ENCODE assay signal across 24 cellular contexts in genomic region chr2:166944909-166945308, GRCh38. TPM values are rescaled to one million over a fixed set of nuclear protein-coding genes. Genes with fewer than 3 reads are reported as not detected.
"Had no signal": no experiment of that assay in that cellular context is flagged by ENCODE, and none has a peak within 500 bp of the region (broad histone marks: within the 10 kb centered on the region; RNA-seq: fewer than 3 reads in every experiment).

No MANE protein-coding gene starts in this region.

- H3K9ac ChIP-seq: parathyroid adenoma had no signal

- H3K4me3 Mint-ChIP-seq: effector memory CD8-positive, alpha-beta T cell; memory B cell; mesothelial cell of epicardium; naive B cell; natural killer cell treated with Interleukin-12 subunit alpha and Interleukin-12 subunit beta and Interleukin-15 and Interleukin-18, amount 100 ng/mL, for 72 hours; neural crest cell; stimulated activated memory B cell treated with anti-CD40 and anti-IgM and Interleukin-4, amounts not matched to agents 10 μg/mL and 1 μg/mL and 100 μg/mL, for 72 hours; type B pancreatic cell had no signal

- H2AFZ ChIP-seq: parathyroid adenoma had no signal

- H3K36me3 Mint-ChIP-seq: memory B cell; mesothelial cell of epicardium; naive B cell; stimulated activated memory B cell treated with anti-CD40 and anti-IgM and Interleukin-4, amounts not matched to agents 10 μg/mL and 1 μg/mL and 100 μg/mL, for 72 hours; type B pancreatic cell had no signal

- H3K4me1 ChIP-seq: parathyroid adenoma, prostate gland, right atrium auricular region, sigmoid colon, testis had no signal

- H3K27me3 Mint-ChIP-seq: effector memory CD8-positive, alpha-beta T cell; memory B cell; naive B cell; natural killer cell treated with Interleukin-12 subunit alpha and Interleukin-12 subunit beta and Interleukin-15 and Interleukin-18, amount 100 ng/mL, for 72 hours; stimulated activated memory B cell treated with anti-CD40 and anti-IgM and Interleukin-4, amounts not matched to agents 10 μg/mL and 1 μg/mL and 100 μg/mL, for 72 hours; type B pancreatic cell had no signal

- H3K4me1 Mint-ChIP-seq: mesothelial cell of epicardium; naive B cell; neural crest cell; stimulated activated memory B cell treated with anti-CD40 and anti-IgM and Interleukin-4, amounts not matched to agents 10 μg/mL and 1 μg/mL and 100 μg/mL, for 72 hours had no signal

- H3K79me2 ChIP-seq: parathyroid adenoma had no signal

- ATAC-seq: effector memory CD8-positive, alpha-beta T cell; left lobe of liver; mucosa of descending colon; natural killer cell treated with Interleukin-12 subunit alpha and Interleukin-12 subunit beta and Interleukin-15 and Interleukin-18, amount 100 ng/mL, for 72 hours; stimulated activated memory B cell treated with anti-CD40 and anti-IgM and Interleukin-4, amounts not matched to agents 10 μg/mL and 1 μg/mL and 100 μg/mL, for 72 hours; stimulated activated naive CD8-positive, alpha-beta T cell treated with anti-CD3 and anti-CD28 coated beads, Interleukin-15, Interleukin-2, amounts not matched to agents 100 U/mL and 50 U/mL, for 24 hours had no signal

- H3K27ac Mint-ChIP-seq: effector memory CD8-positive, alpha-beta T cell; memory B cell; mesothelial cell of epicardium; naive B cell; natural killer cell treated with Interleukin-12 subunit alpha and Interleukin-12 subunit beta and Interleukin-15 and Interleukin-18, amount 100 ng/mL, for 72 hours; stimulated activated memory B cell treated with anti-CD40 and anti-IgM and Interleukin-4, amounts not matched to agents 10 μg/mL and 1 μg/mL and 100 μg/mL, for 72 hours; type B pancreatic cell had no signal

- DNase-seq: cortex of kidney; effector memory CD8-positive, alpha-beta T cell; hypothalamus; kidney; mucosa of descending colon; naive B cell; sigmoid colon; stimulated activated CD4-positive, alpha-beta T cell treated with anti-CD3 and anti-CD28 coated beads, Interleukin-4, amount 100 ng/mL, for 4 hours; stimulated activated naive CD8-positive, alpha-beta T cell treated with anti-CD3 and anti-CD28 coated beads, Interleukin-15, Interleukin-2, amounts not matched to agents 100 U/mL and 50 U/mL, for 24 hours; substantia nigra; testis; tibial artery had no signal

- H3K9me3 ChIP-seq: mucosa of descending colon, prostate gland, right atrium auricular region, testis, tibial artery had no signal

- H3K27me3 ChIP-seq: right atrium auricular region, sigmoid colon, testis, tibial artery had no signal

- H3K27ac ChIP-seq: parathyroid adenoma, prostate gland, right atrium auricular region, sigmoid colon, testis, tibial artery had no signal

RNA-seq across cellular contexts. Expression of gene XIRP2, which starts 56.6 kb away (rescaled TPM):
- total RNA-seq: dermis microvascular lymphatic vessel endothelial cell; kidney; left lobe of liver; mesothelial cell of epicardium; natural killer cell treated with Interleukin-12 subunit alpha and Interleukin-12 subunit beta and Interleukin-15 and Interleukin-18, amount 100 ng/mL, for 72 hours; osteoblast had no signal
